Comparison of ENCODE assay signal across 8 cellular contexts in the genomic region with DNA sequence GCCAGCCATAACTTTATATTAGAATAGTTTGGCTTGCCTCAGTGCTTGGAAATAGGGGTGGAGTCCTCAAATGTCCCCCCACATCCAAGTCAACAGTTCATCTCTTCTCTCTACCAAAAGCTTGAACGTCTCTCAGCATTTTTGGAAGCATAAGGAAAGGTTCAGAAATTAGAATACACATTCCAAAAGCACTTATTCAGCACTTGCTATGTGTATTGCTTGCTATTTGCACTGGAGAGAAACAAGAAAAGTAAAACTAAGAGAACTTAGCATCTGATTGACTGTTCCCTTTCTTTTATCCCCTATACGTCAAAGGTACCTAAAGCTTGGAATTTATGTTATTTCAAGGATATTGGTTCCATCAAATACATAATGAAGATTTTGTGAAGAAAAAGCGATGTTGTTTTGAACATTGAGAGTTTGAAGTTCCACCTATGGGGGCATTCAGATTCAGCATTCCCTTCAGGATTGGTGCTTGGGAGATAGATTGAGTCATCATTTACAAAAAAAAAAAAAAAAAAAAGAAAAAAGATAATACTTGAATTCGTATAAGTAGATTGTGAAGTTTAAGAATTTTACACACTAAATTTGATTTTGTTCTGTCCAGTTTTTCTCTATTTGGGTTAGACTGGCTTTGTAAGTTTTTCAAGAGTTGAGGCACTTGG. TPM values are rescaled to one million over a fixed set of nuclear protein-coding genes. Genes with fewer than 3 reads are reported as not detected.
DNase-seq lines count a peak whose midpoint lies in the region; ATAC-seq and TF ChIP-seq lines count a peak whose summit lies in the region.

No MANE protein-coding gene starts in this region.

- peaks cover 49% of the 10 kb centered on the region for H3K79me2 ChIP-seq in GM23248 (ENCODE audit: insufficient read depth)

- H3K4me3 ChIP-seq in GM23248 (peak overlapping the region; percentile 96), foreskin fibroblast (ENCODE audit: low read depth in 1 of 2, low read length in 2 of 2) (peak overlapping the region; percentile 93 to 97), skeletal muscle tissue (ENCODE audit: low read length in 3 of 3) (peak overlapping the region; percentile 84 to 97 (median 95)), thyroid gland (replicated peaks in 1 of 3) (peak overlapping the region in 1 of 3 donors; percentile 93)

- WGBS in GM23248 (ENCODE audit: low coverage in 1 of 2, low lambda C conversion rate in 2 of 2, missing lambda C conversion rate in 2 of 2), 2 experiments, result 29 to 34% methylated on average over 4 of the region's 4 CpGs
- WGBS in thyroid gland, 2 donors, result 66 to 69% methylated on average over 4 of the region's 4 CpGs

- H3K4me2 ChIP-seq in GM23248 (ENCODE audit: unreplicated experiment), result peak overlapping the region; percentile 99

- peaks cover 22% of the 10 kb centered on the region for H3F3A ChIP-seq in GM23248 (ENCODE audit: insufficient read depth)

- no peaks in the 10 kb centered on the region for H3K9me2 ChIP-seq in GM23248 (ENCODE audit: insufficient read depth)

- no peak for TF ChIP-seq CTCF in VCaP (conservative IDR thresholded peaks at IDR 0.05)
- TF ChIP-seq CTCF in foreskin fibroblast (IDR thresholded peaks at IDR 0.05; ENCODE audit: low read depth, low read length), result no peak
- TF ChIP-seq CTCF in thyroid gland (IDR thresholded peaks at IDR 0.05), result no peak

- peak overlapping the region; percentile 98 for H3K27ac ChIP-seq in GM23248
- H3K27ac ChIP-seq in VCaP, result peak overlapping the region; percentile 90
- peak overlapping the region; percentile 91 for H3K27ac ChIP-seq in skeletal muscle tissue (ENCODE audit: low read depth, low read length)
- no peak overlapping the region for H3K27ac ChIP-seq in thyroid gland

- no peaks in the 10 kb centered on the region for H4K20me1 ChIP-seq in GM23248 (ENCODE audit: insufficient read depth)

- H3K27me3 ChIP-seq in GM23248 (replicated peaks; ENCODE audit: insufficient read depth), result no peaks in the 10 kb centered on the region
- no peaks in the 10 kb centered on the region for H3K27me3 ChIP-seq in skeletal muscle tissue (ENCODE audit: control insufficient read depth in 3 of 3, insufficient read depth in 3 of 3, low read length in 3 of 3)
- H3K27me3 ChIP-seq in thyroid gland, result no peaks in the 10 kb centered on the region

- no peak for ATAC-seq in GM18505 (IDR thresholded peaks at IDR 0.05; ENCODE audit: unreplicated experiment)
- no peak for ATAC-seq in HG02571 (IDR thresholded peaks at IDR 0.05; ENCODE audit: unreplicated experiment)

- H3K9ac ChIP-seq in GM23248, result peak overlapping the region; percentile 98
- H3K9ac ChIP-seq in skeletal muscle tissue (ENCODE audit: low read depth in 1 of 3, low read length in 3 of 3), result peak overlapping the region; percentile 90 to 97 (median 96)

- H2AFZ ChIP-seq in GM23248, result peak overlapping the region; percentile 97

- DNase-seq in GM23248 (peak; percentile 55), foreskin fibroblast (peak in 1 of 2 donors; percentile 16), NCI-H345 (lab: John Stamatoyannopoulos, UW) (no peak), thyroid gland (no peak)

- H3K36me3 ChIP-seq in GM23248 (ENCODE audit: low read depth) (peaks cover 26% of the 10 kb centered on the region), skeletal muscle tissue (ENCODE audit: control insufficient read depth in 3 of 3, insufficient read depth in 3 of 3, low read length in 3 of 3) (peaks cover 19 to 27% (median 26%) of the 10 kb centered on the region in 3 donors), thyroid gland (peaks cover 11 to 23% of the 10 kb centered on the region in 2 donors)

- H3K4me1 ChIP-seq in GM23248 (ENCODE audit: insufficient read depth) (peaks cover 13% of the 10 kb centered on the region), skeletal muscle tissue (ENCODE audit: control insufficient read depth in 3 of 3, insufficient read depth in 3 of 3, low read length in 3 of 3) (peaks cover 9 to 25% (median 16%) of the 10 kb centered on the region in 3 donors), thyroid gland (peaks cover 10 to 19% of the 10 kb centered on the region in 2 donors)

- intact Hi-C loops in thyroid gland (cut with DNase I), result no loop called here

- H3K9me3 ChIP-seq in GM23248 (ENCODE audit: low read depth), result no peaks in the 10 kb centered on the region
- no peaks in the 10 kb centered on the region for H3K9me3 ChIP-seq in skeletal muscle tissue (ENCODE audit: control insufficient read depth in 3 of 3, low read length in 3 of 3)
- H3K9me3 ChIP-seq in thyroid gland, result no peaks in the 10 kb centered on the region

- TF ChIP-seq POLR2A in GM18505 (IDR thresholded peaks at IDR 0.05; ENCODE audit: borderline replicate concordance, extremely low read depth, insufficient read depth, insufficient read length) (no peak), thyroid gland (IDR thresholded peaks at IDR 0.05) (no peak)

- in situ Hi-C loops in GM23248 (cut with MboI), result no loop called here

RNA-seq across cellular contexts. Expression of gene TBRG1, which starts 1.3 kb away (rescaled TPM):
- 25.8 and 27.6 TPM in 2 replicates for total RNA-seq in GM23248 (2014; rRNA removed; shearing (Covaris generic))
- polyA plus RNA-seq in GM23248 (2016; fragmentation: Nextera tagmentation; extraction: Ambion mirVana), result 43.1 and 43.5 TPM in 2 replicates
- total RNA-seq in skeletal muscle tissue (7.3 TPM), thyroid gland (10 to 100 TPM; 34.7 to 59.8 (median 46.3) TPM)

RNA-seq across cellular contexts. Expression of gene PANX3, which starts 12.8 kb away (rescaled TPM):
- not detected in 2 replicates for total RNA-seq in GM23248 (2014; rRNA removed; shearing (Covaris generic))
- polyA plus RNA-seq in GM23248 (2016; fragmentation: Nextera tagmentation; extraction: Ambion mirVana), result not detected in 2 replicates
- total RNA-seq in skeletal muscle tissue, result not detected
- total RNA-seq in thyroid gland, result not detected

RNA-seq across cellular contexts. Expression of gene SIAE, which starts 49.5 kb away (rescaled TPM):
- 19.5 and 22.6 TPM in 2 replicates for total RNA-seq in GM23248 (2014; rRNA removed; shearing (Covaris generic))
- 7.2 and 9.2 TPM in 2 replicates for polyA plus RNA-seq in GM23248 (2016; fragmentation: Nextera tagmentation; extraction: Ambion mirVana)
- 2.1 TPM for total RNA-seq in skeletal muscle tissue
- 10 to 100 TPM; 33.9 to 52.5 (median 41.6) TPM for total RNA-seq in thyroid gland

RNA-seq across cellular contexts. Expression of gene SPA17, which starts 49.7 kb away (rescaled TPM):
- total RNA-seq in GM23248 (2014; rRNA removed; shearing (Covaris generic)), result 4.9 and 6.5 TPM in 2 replicates
- 12.4 and 14.0 TPM in 2 replicates for polyA plus RNA-seq in GM23248 (2016; fragmentation: Nextera tagmentation; extraction: Ambion mirVana)
- 2.1 TPM for total RNA-seq in skeletal muscle tissue
- 10 to 100 TPM; 13.8 to 25.2 (median 23.6) TPM for total RNA-seq in thyroid gland

RNA-seq across cellular contexts. Expression of gene OR8A1, which starts 54.2 kb away (rescaled TPM):
- not detected in 2 replicates for total RNA-seq in GM23248 (2014; rRNA removed; shearing (Covaris generic))
- polyA plus RNA-seq in GM23248 (2016; fragmentation: Nextera tagmentation; extraction: Ambion mirVana), result not detected in 2 replicates
- total RNA-seq in skeletal muscle tissue (not detected), thyroid gland (not detected)

Comparison
In these comparisons a context has a peak if more than half of its experiments do, and no peak if none do; other contexts are left out.
1. H3K27ac ChIP-seq: peak in GM23248 (single experiment), VCaP (single experiment) and skeletal muscle tissue (single experiment); none in thyroid gland (0 of 3).